Comparison of ENCODE assay signal across 2 cellular contexts in genomic region chr10:16944081-16944922, GRCh38.
A peak's percentile ranks its signal among the peaks of the same experiment; 100 is the strongest.
TF ChIP-seq lines count a peak whose summit lies in the region.

No MANE protein-coding gene starts in this region.

TF ChIP-seq in endothelial cell of umbilical vein, 7 proteins besides CTCF, POLR2A, EP300 and RAD21 (continued from another document):
- TF ChIP-seq FOS (IDR thresholded peaks at IDR 0.05; ENCODE audit: borderline replicate concordance, insufficient read depth, low read length) (peak; percentile 25), EZH2 (IDR thresholded peaks at IDR 0.05; ENCODE audit: borderline replicate concordance, low read depth, low read length, severe bottlenecking) (no peak)

TF ChIP-seq in neural cell, 6 proteins besides CTCF, POLR2A, EP300 and RAD21:
- TF ChIP-seq EZH2 (IDR thresholded peaks at IDR 0.05; ENCODE audit: borderline replicate concordance, insufficient read depth, low read length, poor library complexity, severe bottlenecking), result no peak
- no peak for TF ChIP-seq MXI1 (conservative IDR thresholded peaks at IDR 0.05; ENCODE audit: poor library complexity, severe bottlenecking)
- no peak for TF ChIP-seq TAF1 (IDR thresholded peaks at IDR 0.05; ENCODE audit: low read depth)
- TF ChIP-seq SMC3 (conservative IDR thresholded peaks at IDR 0.05; ENCODE audit: poor library complexity), result no peak
- TF ChIP-seq POLR2AphosphoS5 (IDR thresholded peaks at IDR 0.05), result no peak
- TF ChIP-seq REST (IDR thresholded peaks at IDR 0.05; ENCODE audit: borderline replicate concordance), result no peak
